Comparison of ENCODE assay signal across 8 cellular contexts in the genomic region with DNA sequence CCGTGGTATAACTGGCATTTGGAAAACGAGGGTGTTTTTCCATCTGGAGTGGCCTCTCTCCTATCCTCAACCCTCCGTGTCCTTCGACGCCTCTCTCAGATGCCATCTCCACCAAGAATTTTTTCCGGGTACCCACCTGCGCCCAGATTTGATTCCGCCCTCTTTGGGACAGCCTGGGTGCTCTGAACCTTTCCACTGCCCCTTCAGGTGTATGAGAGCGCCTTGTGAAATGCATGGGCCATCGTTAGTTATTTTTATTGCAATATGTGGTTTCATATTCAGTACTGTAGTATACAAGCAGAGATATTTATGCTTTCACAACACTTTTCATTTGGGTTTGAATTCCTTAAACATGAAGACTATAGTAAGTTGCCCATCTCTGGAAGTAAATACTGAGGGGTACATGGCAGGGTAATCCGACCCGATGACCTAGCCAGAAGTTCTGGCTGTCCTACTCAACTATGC.
DNase-seq lines count a peak whose midpoint lies in the region; ATAC-seq and TF ChIP-seq lines count a peak whose summit lies in the region.

No MANE protein-coding gene starts in this region.

- H2BK20ac ChIP-seq in IMR-90 (ENCODE audit: low read depth, low read length) = peak overlapping the region; percentile 93; the same call in 1 of the 2 replicates

- DNase-seq in AG09309 (ENCODE audit: low read depth) (no peak), IMR-90 (no peak), dorsolateral prefrontal cortex (no peak), natural killer cell (no peak), anterior cingulate cortex (lab: John Stamatoyannopoulos, UW) (no peak), DMS 273 (lab: John Stamatoyannopoulos, UW; ENCODE audit: unreplicated experiment) (no peak), heart right ventricle (no peak)
- DNase-seq in activated CD8-positive, alpha-beta memory T cell treated with anti-CD3 and anti-CD28 coated beads, Interleukin-2, amount 50 U/mL, for 4 hours = no peak

- H3K27me3 Mint-ChIP-seq in natural killer cell (ENCODE audit: low read depth in 2 of 2) = peaks cover 51 to 64% of the 10 kb centered on the region in 2 donors

- H3K27ac ChIP-seq in IMR-90 (ENCODE audit: insufficient read depth, low read length) (peak overlapping the region; percentile 94), dorsolateral prefrontal cortex (peak overlapping the region in 6 of 59 donors; percentile 31 to 72 (median 48)), heart right ventricle (no peak overlapping the region)

- H2BK120ac ChIP-seq in IMR-90 (ENCODE audit: low read depth, low read length) = peak overlapping the region; percentile 94

- H3K36me3 Mint-ChIP-seq in natural killer cell = no peaks in the 10 kb centered on the region

- H3K4me3 ChIP-seq in AG09309 (ENCODE audit: control insufficient read depth, low read depth, low read length) (peak overlapping the region; percentile 89), IMR-90 (ENCODE audit: insufficient read depth, low read depth, low read length) (peak overlapping the region; percentile 98), dorsolateral prefrontal cortex (peak overlapping the region in 56 of 59 donors; percentile 43 to 76 (median 62)), heart right ventricle (peak overlapping the region in 4 of 10 donors; percentile 44 to 61 (median 54))

- no TSS peak for BruUV-seq in IMR-90 (replicated peaks; lab: Mats Ljungman, UMichigan)

- TF ChIP-seq CTCF in AG09309 (IDR thresholded peaks at IDR 0.05; ENCODE audit: control insufficient read depth, insufficient read depth, low read depth, low read length, missing control alignments) = no peak
- no peak for TF ChIP-seq CTCF in IMR-90 (conservative IDR thresholded peaks at IDR 0.05; ENCODE audit: low read depth, low read length)
- no peak for TF ChIP-seq CTCF in dorsolateral prefrontal cortex (IDR thresholded peaks at IDR 0.05 in 54 of 56, conservative IDR thresholded peaks at IDR 0.05 in 2 of 56; ENCODE audit: low read depth in 1 of 56, partially characterized antibody in 56 of 56)
- no peak for TF ChIP-seq CTCF in natural killer cell (IDR thresholded peaks at IDR 0.05)
- no peak for TF ChIP-seq CTCF in heart right ventricle (IDR thresholded peaks at IDR 0.05)

- TF ChIP-seq POLR2A in IMR-90 (IDR thresholded peaks at IDR 0.05; ENCODE audit: low read depth, low read length) = no peak

- H3K4me3 Mint-ChIP-seq in natural killer cell = peak overlapping the region; percentile 87

- H2BK15ac ChIP-seq in IMR-90 (ENCODE audit: low read depth, low read length) = peak overlapping the region; percentile 49; the same call in 2 of the 3 replicates

- peaks cover 14% of the 10 kb centered on the region in 2 donors for H3K4me1 Mint-ChIP-seq in natural killer cell

- H2AFZ ChIP-seq in IMR-90 (replicated peaks; ENCODE audit: low read length, poor library complexity) = peak overlapping the region; percentile 99

- dilution Hi-C loops in IMR-90 (cut with HindIII; ENCODE audit: low sequenced_read_pairs, unreplicated experiment) = loop anchor here (25.0 kb wide), 1 partner anchor 227 kb away; no protein-coding TSS in a partner anchor

- H4K20me1 ChIP-seq in IMR-90 (ENCODE audit: insufficient read depth, low read length) = no peaks in the 10 kb centered on the region

- CTCF ChIA-PET in IMR-90 (lab: Yijun Ruan, JAX) = interaction anchor here (2.0 kb wide), 1 partner anchor 94 kb away, joined by 4 read pairs; no protein-coding TSS in a partner anchor

- peak overlapping the region; percentile 90 for H3K23ac ChIP-seq in IMR-90 (ENCODE audit: low read depth, low read length)

- peak overlapping the region; percentile 88 for H3K9ac ChIP-seq in IMR-90 (ENCODE audit: low read depth, low read length)

- H3K36me3 ChIP-seq in IMR-90 (ENCODE audit: control insufficient read depth, insufficient read depth, low read length) (no peaks in the 10 kb centered on the region), heart right ventricle (no peaks in the 10 kb centered on the region)

- POLR2A ChIA-PET in IMR-90 (lab: Charles Lee; ENCODE audit: unreplicated experiment) = no interaction called here

- H3K9me3 ChIP-seq in IMR-90 (ENCODE audit: control insufficient read depth, insufficient read depth, low read length) (no peaks in the 10 kb centered on the region), heart right ventricle (no peaks in the 10 kb centered on the region)

- peak; percentile 5 for ATAC-seq in IMR-90 (ENCODE audit: low read depth)
- ATAC-seq in natural killer cell = no peak
- no peak for ATAC-seq in heart right ventricle

- H4K5ac ChIP-seq in IMR-90 (ENCODE audit: low read depth, low read length) = peak overlapping the region; percentile 76

- peak overlapping the region; percentile 79 for H4K91ac ChIP-seq in IMR-90 (ENCODE audit: insufficient read depth, low read depth, low read length)

- peaks cover 0 to 13% of the 10 kb centered on the region in 2 experiments; a peak in 2 of 4 replicates for H3K79me1 ChIP-seq in IMR-90 (ENCODE audit: low read depth in 1 of 2, low read length in 2 of 2)

- H3K27ac Mint-ChIP-seq in natural killer cell = no peak overlapping the region

- peak overlapping the region; percentile 89 for H3K4ac ChIP-seq in IMR-90 (ENCODE audit: low read depth, low read length)

- TF ChIP-seq RAD21 in IMR-90 (IDR thresholded peaks at IDR 0.05; ENCODE audit: low read length) = no peak

- peak overlapping the region; percentile 56 for H3K18ac ChIP-seq in IMR-90 (ENCODE audit: low read depth, low read length)

- peak overlapping the region; percentile 90 for H2BK5ac ChIP-seq in IMR-90 (ENCODE audit: low read depth, low read length, poor library complexity, severe bottlenecking)

- H3K9me1 ChIP-seq in IMR-90 (ENCODE audit: insufficient read depth, low read length) = 0 out of 2 replicates have a peak, but pooled peaks cover 2% of the 10 kb centered on the region

- intact Hi-C loops in IMR-90 (cut with micrococcal nuclease) = loop anchor here (2.0 kb wide), 1 partner anchor 14 kb away; no protein-coding TSS in a partner anchor
- intact Hi-C loops in dorsolateral prefrontal cortex (cut with DNase I) = no loop called here
- intact Hi-C loops in natural killer cell (cut with micrococcal nuclease) = no loop called here
- intact Hi-C loops in heart right ventricle (cut with DNase I) = no loop called here

- no peaks in the 10 kb centered on the region for H3K9me3 Mint-ChIP-seq in natural killer cell

- no peak overlapping the region for H2AK9ac ChIP-seq in IMR-90 (replicated peaks; ENCODE audit: low read depth, low read length, poor library complexity)

- H3K27me3 ChIP-seq in IMR-90 (ENCODE audit: control insufficient read depth, insufficient read depth, low read length) (no peaks in the 10 kb centered on the region), dorsolateral prefrontal cortex (peaks cover 0 to 78% (median 40%) of the 10 kb centered on the region in 45 donors), heart right ventricle (peaks cover 13 to 98% (median 85%) of the 10 kb centered on the region in 7 donors)

- in situ Hi-C loops in IMR-90 (cut with MboI; ENCODE audit: low sequenced_read_pairs) = no loop called here

- H3K4me1 ChIP-seq in IMR-90 (ENCODE audit: control insufficient read depth, insufficient read depth, low read length) (peaks cover 9% of the 10 kb centered on the region), heart right ventricle (peaks cover 0 to 19% (median 11%) of the 10 kb centered on the region in 9 donors)

- H3K14ac ChIP-seq in IMR-90 (replicated peaks; ENCODE audit: low read depth, low read length) = peak overlapping the region; percentile 98

- H2AK5ac ChIP-seq in IMR-90 (ENCODE audit: low read depth, low read length) = peak overlapping the region; percentile 5; the same call in 1 of the 2 replicates

- peak overlapping the region; percentile 97 for H3K4me2 ChIP-seq in IMR-90 (ENCODE audit: low read depth, low read length)

- peak overlapping the region; percentile 87 for H3K56ac ChIP-seq in IMR-90 (ENCODE audit: extremely low read depth, insufficient read depth, low read length)

- WGBS in IMR-90 (ENCODE audit: extremely low coverage in 2 of 2, insufficient read length in 1 of 2), 2 experiments = 0% methylated on average over 3 of the region's 12 CpGs; no CpG with 5 or more reads in 1 of the 2 experiments
- 32 to 40% methylated on average over 12 of the region's 12 CpGs for WGBS in heart right ventricle, 2 donors

- H4K8ac ChIP-seq in IMR-90 (ENCODE audit: low read depth in 2 of 2, low read length in 2 of 2) = peak overlapping the region; percentile 52 to 95

TF ChIP-seq in IMR-90, 13 proteins besides CTCF, POLR2A, EP300 and RAD21:
- TF ChIP-seq MAZ (IDR thresholded peaks at IDR 0.05; ENCODE audit: borderline replicate concordance, low read depth, low read length) (no peak), RFX5 (IDR thresholded peaks at IDR 0.05; ENCODE audit: low read depth, low read length) (no peak), CEBPB (IDR thresholded peaks at IDR 0.05; ENCODE audit: low read depth, low read length) (no peak), BHLHE40 (IDR thresholded peaks at IDR 0.05; ENCODE audit: low read depth, low read length) (no peak), MXI1 (IDR thresholded peaks at IDR 0.05; ENCODE audit: borderline replicate concordance, low read depth, low read length) (no peak)
